In the genomic region with DNA sequence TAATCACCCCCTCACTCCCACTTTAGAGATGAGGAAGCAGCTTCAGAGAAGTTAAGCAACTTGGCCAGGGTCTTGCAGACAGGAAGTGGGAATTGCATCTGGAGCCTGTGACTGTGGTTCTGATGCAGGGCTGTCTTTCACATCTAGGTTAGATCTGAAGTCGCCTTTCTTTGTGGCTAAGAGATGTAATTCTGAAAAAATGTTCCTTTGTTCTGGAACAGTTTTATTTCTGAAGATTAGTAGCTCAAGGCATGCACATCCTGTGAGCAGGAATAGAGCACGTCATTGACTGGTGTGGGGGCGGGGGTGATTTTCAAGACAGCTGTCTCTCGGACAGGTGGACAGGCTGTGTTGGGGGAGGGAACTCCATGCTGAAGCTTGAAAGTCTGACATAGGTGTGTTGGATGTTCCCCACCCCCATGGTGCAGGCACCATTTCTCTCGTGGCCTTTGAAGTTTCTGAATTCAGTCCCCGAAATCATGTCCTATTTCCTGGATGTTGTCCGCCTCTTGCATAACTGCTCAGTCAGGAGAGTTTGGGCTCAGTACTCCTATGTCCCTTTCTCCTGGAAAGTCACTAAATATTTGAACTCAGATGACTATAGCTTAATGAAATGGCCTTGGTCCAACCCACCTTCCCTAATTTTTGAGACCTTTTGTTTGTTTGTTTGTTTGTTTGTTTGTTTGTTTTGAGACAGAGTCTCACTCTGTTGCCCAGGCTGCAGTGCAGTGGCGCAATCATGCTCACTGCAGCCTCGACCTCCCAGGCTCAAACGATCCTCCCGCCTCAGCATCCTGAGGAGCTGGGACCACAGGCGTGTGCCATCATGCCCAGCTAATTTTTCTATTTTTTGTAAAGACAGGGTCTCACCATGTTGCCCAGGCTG, we compare ENCODE assay signal across 1 cellular context.
TF ChIP-seq lines count a peak whose summit lies in the region.

No MANE protein-coding gene starts in this region.

TF ChIP-seq in HepG2, 621 proteins besides CTCF, POLR2A, EP300 and RAD21:
- TF ChIP-seq, protein P1, sequence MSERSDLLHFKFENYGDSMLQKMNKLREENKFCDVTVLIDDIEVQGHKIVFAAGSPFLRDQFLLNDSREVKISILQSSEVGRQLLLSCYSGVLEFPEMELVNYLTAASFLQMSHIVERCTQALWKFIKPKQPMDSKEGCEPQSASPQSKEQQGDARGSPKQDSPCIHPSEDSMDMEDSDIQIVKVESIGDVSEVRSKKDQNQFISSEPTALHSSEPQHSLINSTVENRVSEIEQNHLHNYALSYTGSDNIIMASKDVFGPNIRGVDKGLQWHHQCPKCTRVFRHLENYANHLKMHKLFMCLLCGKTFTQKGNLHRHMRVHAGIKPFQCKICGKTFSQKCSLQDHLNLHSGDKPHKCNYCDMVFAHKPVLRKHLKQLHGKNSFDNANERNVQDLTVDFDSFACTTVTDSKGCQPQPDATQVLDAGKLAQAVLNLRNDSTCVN (CRISPR knock-in tag; IDR thresholded peaks at IDR 0.05; ENCODE audit: borderline replicate concordance), result no peak
- TF ChIP-seq, protein P2, sequence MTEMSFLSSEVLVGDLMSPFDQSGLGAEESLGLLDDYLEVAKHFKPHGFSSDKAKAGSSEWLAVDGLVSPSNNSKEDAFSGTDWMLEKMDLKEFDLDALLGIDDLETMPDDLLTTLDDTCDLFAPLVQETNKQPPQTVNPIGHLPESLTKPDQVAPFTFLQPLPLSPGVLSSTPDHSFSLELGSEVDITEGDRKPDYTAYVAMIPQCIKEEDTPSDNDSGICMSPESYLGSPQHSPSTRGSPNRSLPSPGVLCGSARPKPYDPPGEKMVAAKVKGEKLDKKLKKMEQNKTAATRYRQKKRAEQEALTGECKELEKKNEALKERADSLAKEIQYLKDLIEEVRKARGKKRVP (CRISPR knock-in tag; IDR thresholded peaks at IDR 0.05), result peak in 1 of 2 experiments; percentile 69; a peak in 2 of 4 replicates
- TF ChIP-seq, protein P3, sequence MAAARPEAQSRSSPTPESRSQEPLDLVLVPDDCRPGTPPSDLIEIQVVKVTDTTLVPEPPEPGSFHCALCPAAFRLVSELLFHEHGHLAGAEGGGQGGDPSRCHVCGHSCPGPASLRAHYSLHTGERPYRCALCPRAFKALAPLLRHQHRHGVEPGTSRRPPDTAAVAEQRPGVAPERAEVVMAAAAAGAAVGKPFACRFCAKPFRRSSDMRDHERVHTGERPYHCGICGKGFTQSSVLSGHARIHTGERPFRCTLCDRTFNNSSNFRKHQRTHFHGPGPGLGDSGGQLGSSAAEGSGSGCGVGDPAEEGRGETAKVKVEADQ (CRISPR knock-in tag; IDR thresholded peaks at IDR 0.05; ENCODE audit: borderline replicate concordance), result 0 out of 2 replicates have a peak, but pooled peaks have one; percentile 10
- peak; percentile 25; the same call in 1 of the 2 replicates for TF ChIP-seq TCF7 (IDR thresholded peaks at IDR 0.05; ENCODE audit: low read depth)
- 0 out of 2 replicates have a peak, but pooled peaks have one; percentile 4 for TF ChIP-seq GABPB1 (CRISPR knock-in tag; IDR thresholded peaks at IDR 0.05)
- peak; percentile 65 for TF ChIP-seq FOXP1 (IDR thresholded peaks at IDR 0.05)
- 0 out of 2 replicates have a peak, but pooled peaks have one; percentile 54 for TF ChIP-seq FOXP1 (CRISPR knock-in tag; IDR thresholded peaks at IDR 0.05)
- TF ChIP-seq, protein P4, sequence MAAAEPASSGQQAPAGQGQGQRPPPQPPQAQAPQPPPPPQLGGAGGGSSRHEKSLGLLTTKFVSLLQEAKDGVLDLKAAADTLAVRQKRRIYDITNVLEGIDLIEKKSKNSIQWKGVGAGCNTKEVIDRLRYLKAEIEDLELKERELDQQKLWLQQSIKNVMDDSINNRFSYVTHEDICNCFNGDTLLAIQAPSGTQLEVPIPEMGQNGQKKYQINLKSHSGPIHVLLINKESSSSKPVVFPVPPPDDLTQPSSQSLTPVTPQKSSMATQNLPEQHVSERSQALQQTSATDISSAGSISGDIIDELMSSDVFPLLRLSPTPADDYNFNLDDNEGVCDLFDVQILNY (CRISPR knock-in tag; conservative IDR thresholded peaks at IDR 0.05), result no peak
- TF ChIP-seq KAT8 (CRISPR knock-in tag; IDR thresholded peaks at IDR 0.05), result 0 out of 2 replicates have a peak, but pooled peaks have one; percentile 6
- peak; percentile 86 for TF ChIP-seq ZNF121 (CRISPR knock-in tag; IDR thresholded peaks at IDR 0.05)
- peak; percentile 61; the same call in 1 of the 2 replicates for TF ChIP-seq CEBPB (IDR thresholded peaks at IDR 0.05; ENCODE audit: borderline replicate concordance, low read depth, low read length)
- peak; percentile 61 for TF ChIP-seq BCL6 (CRISPR knock-in tag; IDR thresholded peaks at IDR 0.05)
- TF ChIP-seq, protein P5, sequence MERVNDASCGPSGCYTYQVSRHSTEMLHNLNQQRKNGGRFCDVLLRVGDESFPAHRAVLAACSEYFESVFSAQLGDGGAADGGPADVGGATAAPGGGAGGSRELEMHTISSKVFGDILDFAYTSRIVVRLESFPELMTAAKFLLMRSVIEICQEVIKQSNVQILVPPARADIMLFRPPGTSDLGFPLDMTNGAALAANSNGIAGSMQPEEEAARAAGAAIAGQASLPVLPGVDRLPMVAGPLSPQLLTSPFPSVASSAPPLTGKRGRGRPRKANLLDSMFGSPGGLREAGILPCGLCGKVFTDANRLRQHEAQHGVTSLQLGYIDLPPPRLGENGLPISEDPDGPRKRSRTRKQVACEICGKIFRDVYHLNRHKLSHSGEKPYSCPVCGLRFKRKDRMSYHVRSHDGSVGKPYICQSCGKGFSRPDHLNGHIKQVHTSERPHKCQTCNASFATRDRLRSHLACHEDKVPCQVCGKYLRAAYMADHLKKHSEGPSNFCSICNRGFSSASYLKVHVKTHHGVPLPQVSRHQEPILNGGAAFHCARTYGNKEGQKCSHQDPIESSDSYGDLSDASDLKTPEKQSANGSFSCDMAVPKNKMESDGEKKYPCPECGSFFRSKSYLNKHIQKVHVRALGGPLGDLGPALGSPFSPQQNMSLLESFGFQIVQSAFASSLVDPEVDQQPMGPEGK (CRISPR knock-in tag; IDR thresholded peaks at IDR 0.05), result 0 out of 2 replicates have a peak, but pooled peaks have one; percentile 16
- TF ChIP-seq, protein P6, sequence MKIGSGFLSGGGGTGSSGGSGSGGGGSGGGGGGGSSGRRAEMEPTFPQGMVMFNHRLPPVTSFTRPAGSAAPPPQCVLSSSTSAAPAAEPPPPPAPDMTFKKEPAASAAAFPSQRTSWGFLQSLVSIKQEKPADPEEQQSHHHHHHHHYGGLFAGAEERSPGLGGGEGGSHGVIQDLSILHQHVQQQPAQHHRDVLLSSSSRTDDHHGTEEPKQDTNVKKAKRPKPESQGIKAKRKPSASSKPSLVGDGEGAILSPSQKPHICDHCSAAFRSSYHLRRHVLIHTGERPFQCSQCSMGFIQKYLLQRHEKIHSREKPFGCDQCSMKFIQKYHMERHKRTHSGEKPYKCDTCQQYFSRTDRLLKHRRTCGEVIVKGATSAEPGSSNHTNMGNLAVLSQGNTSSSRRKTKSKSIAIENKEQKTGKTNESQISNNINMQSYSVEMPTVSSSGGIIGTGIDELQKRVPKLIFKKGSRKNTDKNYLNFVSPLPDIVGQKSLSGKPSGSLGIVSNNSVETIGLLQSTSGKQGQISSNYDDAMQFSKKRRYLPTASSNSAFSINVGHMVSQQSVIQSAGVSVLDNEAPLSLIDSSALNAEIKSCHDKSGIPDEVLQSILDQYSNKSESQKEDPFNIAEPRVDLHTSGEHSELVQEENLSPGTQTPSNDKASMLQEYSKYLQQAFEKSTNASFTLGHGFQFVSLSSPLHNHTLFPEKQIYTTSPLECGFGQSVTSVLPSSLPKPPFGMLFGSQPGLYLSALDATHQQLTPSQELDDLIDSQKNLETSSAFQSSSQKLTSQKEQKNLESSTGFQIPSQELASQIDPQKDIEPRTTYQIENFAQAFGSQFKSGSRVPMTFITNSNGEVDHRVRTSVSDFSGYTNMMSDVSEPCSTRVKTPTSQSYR (CRISPR knock-in tag; IDR thresholded peaks at IDR 0.05; ENCODE audit: borderline replicate concordance), result peak; percentile 41; the same call in 1 of the 2 replicates
- 0 out of 2 replicates have a peak, but pooled peaks have one; percentile 41 for TF ChIP-seq ATF7-NPFF (CRISPR knock-in tag; IDR thresholded peaks at IDR 0.05; ENCODE audit: low read depth)
- no peak for TF ChIP-seq MXI1 (IDR thresholded peaks at IDR 0.05; ENCODE audit: borderline replicate concordance, low read depth, low read length)
- no peak for TF ChIP-seq GABPA (IDR thresholded peaks at IDR 0.05; ENCODE audit: low read depth, low read length)
- 0 out of 2 replicates have a peak, but pooled peaks have one; percentile 22 for TF ChIP-seq GABPA (CRISPR knock-in tag; IDR thresholded peaks at IDR 0.05; ENCODE audit: low read depth)
- no peak for TF ChIP-seq ZNF652 (CRISPR knock-in tag; IDR thresholded peaks at IDR 0.05; ENCODE audit: borderline replicate concordance, low read depth)
- TF ChIP-seq, protein P7, sequence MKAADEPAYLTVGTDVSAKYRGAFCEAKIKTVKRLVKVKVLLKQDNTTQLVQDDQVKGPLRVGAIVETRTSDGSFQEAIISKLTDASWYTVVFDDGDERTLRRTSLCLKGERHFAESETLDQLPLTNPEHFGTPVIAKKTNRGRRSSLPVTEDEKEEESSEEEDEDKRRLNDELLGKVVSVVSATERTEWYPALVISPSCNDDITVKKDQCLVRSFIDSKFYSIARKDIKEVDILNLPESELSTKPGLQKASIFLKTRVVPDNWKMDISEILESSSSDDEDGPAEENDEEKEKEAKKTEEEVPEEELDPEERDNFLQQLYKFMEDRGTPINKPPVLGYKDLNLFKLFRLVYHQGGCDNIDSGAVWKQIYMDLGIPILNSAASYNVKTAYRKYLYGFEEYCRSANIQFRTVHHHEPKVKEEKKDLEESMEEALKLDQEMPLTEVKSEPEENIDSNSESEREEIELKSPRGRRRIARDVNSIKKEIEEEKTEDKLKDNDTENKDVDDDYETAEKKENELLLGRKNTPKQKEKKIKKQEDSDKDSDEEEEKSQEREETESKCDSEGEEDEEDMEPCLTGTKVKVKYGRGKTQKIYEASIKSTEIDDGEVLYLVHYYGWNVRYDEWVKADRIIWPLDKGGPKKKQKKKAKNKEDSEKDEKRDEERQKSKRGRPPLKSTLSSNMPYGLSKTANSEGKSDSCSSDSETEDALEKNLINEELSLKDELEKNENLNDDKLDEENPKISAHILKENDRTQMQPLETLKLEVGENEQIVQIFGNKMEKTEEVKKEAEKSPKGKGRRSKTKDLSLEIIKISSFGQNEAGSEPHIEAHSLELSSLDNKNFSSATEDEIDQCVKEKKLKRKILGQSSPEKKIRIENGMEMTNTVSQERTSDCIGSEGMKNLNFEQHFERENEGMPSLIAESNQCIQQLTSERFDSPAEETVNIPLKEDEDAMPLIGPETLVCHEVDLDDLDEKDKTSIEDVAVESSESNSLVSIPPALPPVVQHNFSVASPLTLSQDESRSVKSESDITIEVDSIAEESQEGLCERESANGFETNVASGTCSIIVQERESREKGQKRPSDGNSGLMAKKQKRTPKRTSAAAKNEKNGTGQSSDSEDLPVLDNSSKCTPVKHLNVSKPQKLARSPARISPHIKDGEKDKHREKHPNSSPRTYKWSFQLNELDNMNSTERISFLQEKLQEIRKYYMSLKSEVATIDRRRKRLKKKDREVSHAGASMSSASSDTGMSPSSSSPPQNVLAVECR (CRISPR knock-in tag; IDR thresholded peaks at IDR 0.05; ENCODE audit: borderline replicate concordance), result peak; percentile 37; the same call in 1 of the 2 replicates
- TF ChIP-seq MTF2 (CRISPR knock-in tag; IDR thresholded peaks at IDR 0.05; ENCODE audit: borderline replicate concordance), result 0 out of 2 replicates have a peak, but pooled peaks have one; percentile 29
- no peak for TF ChIP-seq MXD4 (CRISPR knock-in tag; IDR thresholded peaks at IDR 0.05)
- 0 out of 2 replicates have a peak, but pooled peaks have one; percentile 14 for TF ChIP-seq SAP130 (CRISPR knock-in tag; IDR thresholded peaks at IDR 0.05; ENCODE audit: low read depth)
- peak; percentile 51 for TF ChIP-seq CEBPG (CRISPR knock-in tag; IDR thresholded peaks at IDR 0.05)
- TF ChIP-seq TSC22D2 (CRISPR knock-in tag; IDR thresholded peaks at IDR 0.05; ENCODE audit: borderline replicate concordance), result no peak
- 0 out of 2 replicates have a peak, but pooled peaks have one; percentile 29 for TF ChIP-seq FOXC1 (CRISPR knock-in tag; IDR thresholded peaks at IDR 0.05; ENCODE audit: borderline replicate concordance)
- TF ChIP-seq LCORL (IDR thresholded peaks at IDR 0.05), result no peak
- TF ChIP-seq LCORL (CRISPR knock-in tag; IDR thresholded peaks at IDR 0.05), result peak; percentile 39; the same call in 1 of the 2 replicates
